11 cellular contexts compared by ENCODE assay signal in genomic region chr5:88672644-88673493, GRCh38.
DNase-seq lines count a peak whose midpoint lies in the region; ATAC-seq and TF ChIP-seq lines count a peak whose summit lies in the region.
"Had no signal": no experiment of that assay in that cellular context is flagged by ENCODE, and none has a peak within 500 bp of the region (broad histone marks: within the 10 kb centered on the region; RNA-seq: fewer than 3 reads in every experiment).

No MANE protein-coding gene starts in this region.

- H4K8ac ChIP-seq in neuronal stem cell (ENCODE audit: low read depth, low read length): no peak overlapping the region

- TF ChIP-seq CTCF in choroid plexus epithelial cell (conservative IDR thresholded peaks at IDR 0.05; ENCODE audit: low read depth, low read length) (no peak), Peyer's patch (IDR thresholded peaks at IDR 0.05) (no peak)

- H2BK15ac ChIP-seq in neuronal stem cell (ENCODE audit: low read length): no peak overlapping the region

- no peak overlapping the region for H3K14ac ChIP-seq in neuronal stem cell (ENCODE audit: low read length)

- H3K79me1 ChIP-seq in neuronal stem cell (ENCODE audit: low read depth, low read length): no peaks in the 10 kb centered on the region

- no peak for TF ChIP-seq POLR2A in Peyer's patch (IDR thresholded peaks at IDR 0.05)

- H3K4me3 ChIP-seq in NT2/D1 (ENCODE audit: insufficient read length, low read depth) (peak overlapping the region; percentile 2), choroid plexus epithelial cell (ENCODE audit: low read depth, low read length) (peak overlapping the region; percentile 7), neuronal stem cell (ENCODE audit: low read length in 2 of 2) (peak overlapping the region in 1 of 2 donors; percentile 74), Peyer's patch (no peak overlapping the region)

- H3K23ac ChIP-seq in neuronal stem cell (ENCODE audit: low read depth, low read length, poor library complexity): no peak overlapping the region

- no peak overlapping the region for H4K91ac ChIP-seq in neuronal stem cell (ENCODE audit: low read depth, low read length, poor library complexity)

- H2AFZ ChIP-seq in neuronal stem cell (ENCODE audit: low read length): peak overlapping the region; percentile 84

- H3K4me2 ChIP-seq in neuronal stem cell (ENCODE audit: insufficient read depth, low read length, poor library complexity, severe bottlenecking): no peak overlapping the region

- DNase-seq in DMS53 (lab: John Stamatoyannopoulos, UW) (peak; percentile 58), DMS53 treated with DMSO at 0.1 percent for 48 hours (lab: John Stamatoyannopoulos, UW; ENCODE audit: unreplicated experiment) (no peak), NT2/D1 (ENCODE audit: low read depth, low spot score) (no peak), choroid plexus epithelial cell (ENCODE audit: low read depth) (no peak), neuronal stem cell (ENCODE audit: low spot score) (no peak), NOMO-1 (lab: John Stamatoyannopoulos, UW; ENCODE audit: unreplicated experiment in 2 of 2) (no peak), Peyer's patch (no peak)
- DNase-seq: NCI-H1930, T1000 had no signal

- no peak overlapping the region for H3K27ac ChIP-seq in neuronal stem cell (replicated peaks; ENCODE audit: low read length)
- no peak overlapping the region for H3K27ac ChIP-seq in Peyer's patch
- H3K27ac ChIP-seq: 22Rv1 had no signal

- H3K9ac ChIP-seq in NT2/D1 (ENCODE audit: insufficient read length, low read depth) (peak overlapping the region; percentile 32), neuronal stem cell (ENCODE audit: low read depth, low read length, poor library complexity) (no peak overlapping the region)

- no peak overlapping the region for H2BK12ac ChIP-seq in neuronal stem cell (ENCODE audit: low read length)

- H3K9me3 ChIP-seq in NT2/D1 (ENCODE audit: insufficient read depth, low read length) (no peaks in the 10 kb centered on the region), neuronal stem cell (replicated peaks in 1 of 2; ENCODE audit: control insufficient read depth in 2 of 2, insufficient read depth in 1 of 2, low read depth in 1 of 2, low read length in 2 of 2) (no peaks in the 10 kb centered on the region), Peyer's patch (no peaks in the 10 kb centered on the region)

- peaks cover 98% of the 10 kb centered on the region for H3K27me3 ChIP-seq in NT2/D1 (ENCODE audit: insufficient read depth, insufficient read length)
- H3K27me3 ChIP-seq in neuronal stem cell (ENCODE audit: control insufficient read depth in 3 of 3, insufficient read depth in 3 of 3, low read depth in 1 of 3, low read length in 3 of 3): peaks cover 14 to 77% (median 37%) of the 10 kb centered on the region in 3 experiments
- peaks cover 0 to 46% of the 10 kb centered on the region in 2 donors for H3K27me3 ChIP-seq in Peyer's patch

- no peak overlapping the region for H3K18ac ChIP-seq in neuronal stem cell (ENCODE audit: low read length)

- no peak for ATAC-seq in HG02798 (IDR thresholded peaks at IDR 0.05; ENCODE audit: poor library complexity, unreplicated experiment)

- H2AK5ac ChIP-seq in neuronal stem cell (ENCODE audit: low read depth, low read length): no peak overlapping the region

- no peaks in the 10 kb centered on the region for H3K36me3 ChIP-seq in NT2/D1 (ENCODE audit: insufficient read depth, insufficient read length, low read length)
- peaks cover 0 to 7% of the 10 kb centered on the region in 2 donors for H3K36me3 ChIP-seq in neuronal stem cell (replicated peaks in 1 of 2; ENCODE audit: control insufficient read depth in 2 of 2, insufficient read depth in 2 of 2, low read length in 2 of 2)
- H3K36me3 ChIP-seq in Peyer's patch: no peaks in the 10 kb centered on the region

- H2BK120ac ChIP-seq in neuronal stem cell (ENCODE audit: low read depth, low read length): no peak overlapping the region

- no peak overlapping the region for H3K4ac ChIP-seq in neuronal stem cell (ENCODE audit: low read length)

- H3K4me1 ChIP-seq in NT2/D1 (ENCODE audit: insufficient read depth, insufficient read length): peaks cover 4% of the 10 kb centered on the region
- H3K4me1 ChIP-seq in neuronal stem cell (ENCODE audit: control insufficient read depth in 2 of 2, insufficient read depth in 1 of 2, low read depth in 1 of 2, low read length in 2 of 2): peaks cover 2 to 18% of the 10 kb centered on the region in 2 donors
- H3K4me1 ChIP-seq in Peyer's patch: peaks cover 0 to 25% (median 10%) of the 10 kb centered on the region in 4 donors

- no peak overlapping the region for H2BK5ac ChIP-seq in neuronal stem cell (ENCODE audit: low read length)

- no CpG with 5 or more reads among the region's 44 CpGs for WGBS in neuronal stem cell (ENCODE audit: extremely low coverage in 2 of 2, insufficient read length in 2 of 2, insufficient replicate concordance in 1 of 2), 2 donors

Comparison
In these comparisons a context has a peak if more than half of its experiments do, and no peak if none do; other contexts are left out.
1. H3K4me3 ChIP-seq: peak in NT2/D1 (single experiment) and choroid plexus epithelial cell (single experiment); none in Peyer's patch (0 of 4).